ENCODE assay signal across 4 cellular contexts in genomic region chr17:53796642-53797041, GRCh38. TPM values are rescaled to one million over a fixed set of nuclear protein-coding genes. Genes with fewer than 3 reads are reported as not detected.
"Had no signal": no experiment of that assay in that cellular context is flagged by ENCODE, and none has a peak within 500 bp of the region (broad histone marks: within the 10 kb centered on the region; RNA-seq: fewer than 3 reads in every experiment).

No MANE protein-coding gene starts in this region.

- H3K4me3 ChIP-seq: GM12878 had no signal

- DNase-seq: GDM1, GF-D8 had no signal

- ATAC-seq: GM12878 had no signal

RNA-seq across cellular contexts. Expression of gene KIF2B, which starts 26.1 kb away (rescaled TPM):
- total RNA-seq: G401, GM12878 had no signal
- polyA plus RNA-seq: GM12878 had no signal
